Comparison of ENCODE assay signal across 8 cellular contexts in genomic region chr12:121789800-121790748, GRCh38. TPM values are rescaled to one million over a fixed set of nuclear protein-coding genes. Genes with fewer than 3 reads are reported as not detected.
DNase-seq lines count a peak whose midpoint lies in the region; ATAC-seq and TF ChIP-seq lines count a peak whose summit lies in the region.

No MANE protein-coding gene starts in this region.

- H3K36me3 ChIP-seq in Panc1 (ENCODE audit: control insufficient read depth, insufficient read depth, low read length) (peaks cover 4% of the 10 kb centered on the region; the same call in 1 of the 2 replicates), liver (ENCODE audit: control insufficient read depth in 4 of 4, insufficient read depth in 3 of 4, low read depth in 1 of 4, low read length in 3 of 4) (no peaks in the 10 kb centered on the region)

- H3K9me3 ChIP-seq in Panc1 (ENCODE audit: control insufficient read depth, insufficient read depth, low read depth, low read length) (no peaks in the 10 kb centered on the region), liver (ENCODE audit: control insufficient read depth in 4 of 4, low read length in 3 of 4) (no peaks in the 10 kb centered on the region)

- BruUV-seq in Panc1 (replicated peaks; lab: Mats Ljungman, UMichigan) = no TSS peak

- H3K27me3 ChIP-seq in Panc1 (ENCODE audit: control insufficient read depth, insufficient read depth, low read length) (no peaks in the 10 kb centered on the region), liver (ENCODE audit: control insufficient read depth in 4 of 4, insufficient read depth in 4 of 4, low read length in 3 of 4) (no peaks in the 10 kb centered on the region)

- DNase-seq in GM12864 (ENCODE audit: low read depth) (peak; percentile 78), Panc1 (ENCODE audit: low read depth, low spot score) (no peak), DMS114 treated with DMSO at 0.1 percent for 48 hours (lab: John Stamatoyannopoulos, UW; ENCODE audit: unreplicated experiment) (no peak), NCI-H2171 treated with DMSO at 0.1 percent for 48 hours (lab: John Stamatoyannopoulos, UW) (no peak)
- DNase-seq in activated effector memory CD4-positive, alpha-beta T cell treated with Interleukin-2 at 50 U/mL for 16 hours = peak; percentile 95
- peak; percentile 85 to 92 for DNase-seq in stimulated activated CD8-positive, alpha-beta memory T cell treated with anti-CD3 and anti-CD28 coated beads, Interleukin-4, amount 100 ng/mL, for 1 hour (ENCODE audit: low read depth in 2 of 2, low spot score in 1 of 2)

- TF ChIP-seq CTCF in GM12864 (IDR thresholded peaks at IDR 0.05; ENCODE audit: low read depth, low read length, missing control alignments) (no peak), Panc1 (IDR thresholded peaks at IDR 0.05) (no peak), liver (IDR thresholded peaks at IDR 0.05; ENCODE audit: low read depth, low read length, missing input control) (no peak)

- H3K4me3 ChIP-seq in GM12864 (ENCODE audit: low read depth, low read length) (peak overlapping the region; percentile 43), Panc1 (ENCODE audit: low read depth in 2 of 2, low read length in 2 of 2) (peak overlapping the region in 1 of 2 experiments; percentile 13; a peak in 1 of 4 replicates), liver (ENCODE audit: low read depth in 1 of 3, low read length in 3 of 3) (no peak overlapping the region)

- ATAC-seq in HG02763 (IDR thresholded peaks at IDR 0.05; ENCODE audit: unreplicated experiment) (peak; percentile 33), Panc1 (no peak)

- POLR2A ChIA-PET in Panc1 (lab: Charles Lee) = interaction anchor here (0.6 kb wide), 2 partner anchors 21 to 40 kb away, joined by 3 read pairs; no protein-coding TSS in a partner anchor

- H3K9ac ChIP-seq in liver (ENCODE audit: low read depth in 1 of 2, low read length in 2 of 2) = peak overlapping the region in 1 of 2 donors; percentile 14

- 75% methylated on average over 28 of the region's 28 CpGs for WGBS in liver

- H3K4me1 ChIP-seq in Panc1 (ENCODE audit: control insufficient read depth, insufficient read depth, low read length) = peaks cover 56% of the 10 kb centered on the region
- peaks cover 12 to 32% (median 18%) of the 10 kb centered on the region in 4 donors for H3K4me1 ChIP-seq in liver (ENCODE audit: control insufficient read depth in 4 of 4, insufficient read depth in 4 of 4, low read length in 3 of 4)

- CTCF ChIA-PET in Panc1 (lab: Charles Lee) = interaction anchor here (0.6 kb wide), 1 partner anchor 14 kb away, joined by 7 read pairs; no protein-coding TSS in a partner anchor

- TF ChIP-seq RAD21 in liver (IDR thresholded peaks at IDR 0.05) = no peak

- in situ Hi-C loops in Panc1 (cut with HindIII; ENCODE audit: low pct_unique_long_range_greater_than_20kb, low sequenced_read_pairs) = no loop called here

- peak overlapping the region; percentile 72 for H3K27ac ChIP-seq in Panc1 (ENCODE audit: low read length)
- peak overlapping the region; percentile 79 to 85 for H3K27ac ChIP-seq in liver (ENCODE audit: low read depth in 1 of 2, low read length in 2 of 2)

- intact Hi-C loops in Panc1 (cut with micrococcal nuclease; ENCODE audit: unreplicated experiment) = loop anchor here (5.0 kb wide), 1 partner anchor 93 kb away; no protein-coding TSS in a partner anchor

TF ChIP-seq in liver, 16 proteins besides CTCF, POLR2A, EP300 and RAD21:
- no peak for TF ChIP-seq GABPA (IDR thresholded peaks at IDR 0.05 in 1 of 2, conservative IDR thresholded peaks at IDR 0.05 in 1 of 2)
- TF ChIP-seq SP1 (IDR thresholded peaks at IDR 0.05) = peak; percentile 28
TF ChIP-seq in liver: peak in this region for 1.

RNA-seq across cellular contexts. Expression of gene RHOF, which starts 3.4 kb away (rescaled TPM):
- 71.8 TPM for total RNA-seq in Panc1 (2021; ENCODE audit: unreplicated experiment)
- 81.8 TPM for polyA plus RNA-seq in Panc1 (2012; ENCODE audit: insufficient read length)
- total RNA-seq in liver = 1 to 10 TPM; 5.9 to 7.0 TPM
- polyA plus RNA-seq in liver = 1 to 10 TPM in 1 of 2 donors, under 1 TPM in 1; 0.97 to 1.1 TPM

RNA-seq across cellular contexts. Expression of gene SETD1B, which starts 13.7 kb away (rescaled TPM):
- total RNA-seq in Panc1 (2021; ENCODE audit: unreplicated experiment) (31.2 TPM), liver (1 to 10 TPM; 4.3 to 7.9 TPM)
- polyA plus RNA-seq in Panc1 (2012; ENCODE audit: insufficient read length) = 24.0 TPM
- polyA plus RNA-seq in liver = 1 to 10 TPM; 1.8 to 5.8 TPM

Comparison
In these comparisons a context has a peak if more than half of its experiments do, and no peak if none do; other contexts are left out.
1. DNase-seq: peak in GM12864 (single experiment), activated effector memory CD4-positive, alpha-beta T cell treated with Interleukin-2 at 50 U/mL for 16 hours (single experiment) and stimulated activated CD8-positive, alpha-beta memory T cell treated with anti-CD3 and anti-CD28 coated beads, Interleukin-4, amount 100 ng/mL, for 1 hour (2 of 2); none in Panc1 (single experiment), DMS114 treated with DMSO at 0.1 percent for 48 hours (single experiment) and NCI-H2171 treated with DMSO at 0.1 percent for 48 hours (single experiment).